Comparison of ENCODE assay signal across 9 cellular contexts in genomic region chr16:1980026-1980769, GRCh38. TPM values are rescaled to one million over a fixed set of nuclear protein-coding genes. Genes with fewer than 3 reads are reported as not detected.
A peak's percentile ranks its signal among the peaks of the same experiment; 100 is the strongest.
DNase-seq lines count a peak whose midpoint lies in the region; ATAC-seq and TF ChIP-seq lines count a peak whose summit lies in the region.
"Had no signal": no experiment of that assay in that cellular context is flagged by ENCODE, and none has a peak within 500 bp of the region (broad histone marks: within the 10 kb centered on the region; RNA-seq: fewer than 3 reads in every experiment).

No MANE protein-coding gene starts in this region.

- no peak for TF ChIP-seq CTCF in suprapubic skin (IDR thresholded peaks at IDR 0.05)

- H3K4me3 ChIP-seq in right cardiac atrium (ENCODE audit: low read length) (no peak overlapping the region), esophagus (ENCODE audit: low read depth in 1 of 2, low read length in 2 of 2) (peak overlapping the region; percentile 8 to 42), suprapubic skin (peak overlapping the region; percentile 41)

- H3K27ac ChIP-seq in right cardiac atrium (ENCODE audit: low read length) (no peak overlapping the region), esophagus (ENCODE audit: low read depth in 2 of 2, low read length in 1 of 2) (peak overlapping the region; percentile 70 to 78), suprapubic skin (no peak overlapping the region)

- TF ChIP-seq POLR2A in suprapubic skin (IDR thresholded peaks at IDR 0.05) = no peak

- H3K27me3 ChIP-seq in right cardiac atrium (ENCODE audit: control insufficient read depth, insufficient read depth) (no peaks in the 10 kb centered on the region), esophagus (ENCODE audit: control insufficient read depth in 1 of 2, insufficient read depth in 2 of 2, low read length in 2 of 2) (peaks cover 0 to 10% of the 10 kb centered on the region in 2 donors), suprapubic skin (peaks cover 30% of the 10 kb centered on the region)

- TF ChIP-seq EP300 in suprapubic skin (IDR thresholded peaks at IDR 0.05) = no peak

- peaks cover 5% of the 10 kb centered on the region for H3K4me1 ChIP-seq in right cardiac atrium (ENCODE audit: control insufficient read depth, insufficient read depth, low read length)
- peaks cover 5 to 47% of the 10 kb centered on the region in 2 donors for H3K4me1 ChIP-seq in esophagus (ENCODE audit: control insufficient read depth in 2 of 2, insufficient read depth in 2 of 2, low read length in 1 of 2)
- H3K4me1 ChIP-seq in suprapubic skin = peaks cover 57% of the 10 kb centered on the region

- ATAC-seq in left ventricle myocardium superior (no peak), right cardiac atrium (no peak), HG03159 (IDR thresholded peaks at IDR 0.05; ENCODE audit: unreplicated experiment) (no peak)

- DNase-seq in left ventricle myocardium superior (peak; percentile 62), right cardiac atrium (no peak), suprapubic skin (ENCODE audit: low spot score in 2 of 2) (no peak), DMS79 (lab: John Stamatoyannopoulos, UW) (no peak)
- DNase-seq: BE2C, NCI-H524 had no signal

- intact Hi-C loops in left ventricle myocardium superior (cut with micrococcal nuclease) = no loop called here
- intact Hi-C loops in right cardiac atrium (cut with DNase I) = no loop called here

- WGBS in right cardiac atrium = 3% methylated on average over 53 of the region's 53 CpGs
- WGBS in esophagus, 2 donors = 5 to 12% methylated on average over 53 of the region's 53 CpGs
- WGBS in suprapubic skin = 9% methylated on average over 19 of the region's 53 CpGs

- H3K36me3 ChIP-seq in esophagus (ENCODE audit: control insufficient read depth in 2 of 2, insufficient read depth in 2 of 2, low read length in 1 of 2) (peaks cover 5 to 34% of the 10 kb centered on the region in 2 donors), suprapubic skin (peaks cover 33% of the 10 kb centered on the region)

- H3K9me3 ChIP-seq in right cardiac atrium (ENCODE audit: control insufficient read depth, low read length) (no peaks in the 10 kb centered on the region), esophagus (ENCODE audit: control insufficient read depth in 2 of 2, insufficient read depth in 1 of 2, low read depth in 1 of 2, low read length in 1 of 2) (no peaks in the 10 kb centered on the region), suprapubic skin (no peaks in the 10 kb centered on the region)
- H3K9me3 ChIP-seq: BE2C had no signal

RNA-seq across cellular contexts. Expression of gene NOXO1, which starts 1.1 kb away (rescaled TPM):
- total RNA-seq in left ventricle myocardium superior = not detected
- not detected for total RNA-seq in right cardiac atrium
- 0.29 TPM for polyA plus RNA-seq in right cardiac atrium
- 1 to 10 TPM; 2.7 to 9.3 TPM for polyA plus RNA-seq in esophagus
- 1 to 10 TPM in 3 of 4 donors, not detected in 1; 1.1 to 3.1 (median 2.0) TPM for total RNA-seq in suprapubic skin

RNA-seq across cellular contexts. Expression of gene GFER, which starts 3.8 kb away (rescaled TPM):
- total RNA-seq in left ventricle myocardium superior = 32.2 TPM
- 10 to 100 TPM; 19.6 to 25.7 (median 22.2) TPM for total RNA-seq in right cardiac atrium
- 31.7 TPM for polyA plus RNA-seq in right cardiac atrium
- polyA plus RNA-seq in esophagus = 10 to 100 TPM; 13.1 to 23.1 TPM
- total RNA-seq in suprapubic skin = 10 to 100 TPM in 1 of 4 donors, 1 to 10 TPM in 3; 7.0 to 11.2 (median 9.5) TPM

RNA-seq across cellular contexts. Expression of gene TBL3, which starts 8.3 kb away (rescaled TPM):
- total RNA-seq in left ventricle myocardium superior (24.4 TPM), right cardiac atrium (10 to 100 TPM; 19.0 to 22.8 (median 19.7) TPM), suprapubic skin (10 to 100 TPM; 49.2 to 73.5 (median 57.2) TPM)
- polyA plus RNA-seq in right cardiac atrium (39.6 TPM), esophagus (10 to 100 TPM; 56.6 to 59.0 TPM)

RNA-seq across cellular contexts. Expression of gene SYNGR3, which starts 9.6 kb away (rescaled TPM):
- total RNA-seq in left ventricle myocardium superior (1.0 TPM), right cardiac atrium (1 to 10 TPM in 1 of 4 donors, under 1 TPM in 3; 0.57 to 1.0 (median 0.68) TPM), suprapubic skin (1 to 10 TPM in 1 of 4 donors, under 1 TPM in 2, not detected in 1; 0.42 to 1.7 (median 0.60) TPM)
- polyA plus RNA-seq in right cardiac atrium (1.4 TPM), esophagus (under 1 TPM; 0.06 to 0.36 TPM)

RNA-seq across cellular contexts. Expression of gene RNF151, which starts 13.5 kb away (rescaled TPM):
- not detected for total RNA-seq in left ventricle myocardium superior
- not detected for total RNA-seq in right cardiac atrium
- not detected for polyA plus RNA-seq in right cardiac atrium
- under 1 TPM; 0.06 to 0.20 TPM for polyA plus RNA-seq in esophagus
- not detected for total RNA-seq in suprapubic skin
- total RNA-seq: lung microvascular endothelial cell had no signal

Comparison
In these comparisons a context has a peak if more than half of its experiments do, and no peak if none do; other contexts are left out.
1. H3K27ac ChIP-seq: peak in esophagus (2 of 2); none in right cardiac atrium (single experiment) and suprapubic skin (single experiment).